13 cellular contexts compared by ENCODE assay signal in genomic region chr2:151775057-151775740, GRCh38. TPM values are rescaled to one million over a fixed set of nuclear protein-coding genes. Genes with fewer than 3 reads are reported as not detected.
DNase-seq lines count a peak whose midpoint lies in the region; ATAC-seq, FAIRE-seq and TF ChIP-seq lines count a peak whose summit lies in the region.
"Had no signal": no experiment of that assay in that cellular context is flagged by ENCODE, and none has a peak within 500 bp of the region (broad histone marks: within the 10 kb centered on the region; RNA-seq: fewer than 3 reads in every experiment).

No MANE protein-coding gene starts in this region.

- H3K27ac Mint-ChIP-seq in activated T-cell treated with anti-CD3 and anti-CD28 coated beads, Interleukin-2, amount 50 U/mL, for 72 hours = no peak overlapping the region
- H3K27ac Mint-ChIP-seq: type B pancreatic cell had no signal

- H4K20me1 ChIP-seq in endothelial cell of umbilical vein (replicated peaks; ENCODE audit: control insufficient read depth, extremely low read depth, insufficient read depth, low read length) = no peaks in the 10 kb centered on the region

- H3K4me1 ChIP-seq in endothelial cell of umbilical vein (ENCODE audit: control insufficient read depth, extremely low read depth, insufficient read depth, low read length) (peaks cover 5% of the 10 kb centered on the region), skeletal muscle satellite cell (ENCODE audit: control insufficient read depth, insufficient read depth, low read length) (peaks cover 21% of the 10 kb centered on the region)

- H3K9ac ChIP-seq in endothelial cell of umbilical vein (replicated peaks; ENCODE audit: extremely low read depth, insufficient read depth, low read length) (no peak overlapping the region), skeletal muscle satellite cell (ENCODE audit: low read depth, low read length) (peak overlapping the region; percentile 63)

- BruUV-seq in endothelial cell of umbilical vein (replicated peaks; lab: Mats Ljungman, UMichigan) = no TSS peak

- H3K9me1 ChIP-seq in endothelial cell of umbilical vein (replicated peaks; ENCODE audit: control insufficient read depth, extremely low read depth, insufficient read depth, low read length) = no peaks in the 10 kb centered on the region

- no peak overlapping the region for H3K4me3 ChIP-seq in endothelial cell of umbilical vein (replicated peaks in 1 of 3; ENCODE audit: insufficient read depth in 1 of 3, low read depth in 1 of 3, low read length in 3 of 3)
- peak overlapping the region; percentile 26 for H3K4me3 ChIP-seq in skeletal muscle satellite cell (ENCODE audit: low read length)
- H3K4me3 ChIP-seq: HAP-1 had no signal

- H3K27me3 ChIP-seq in endothelial cell of umbilical vein (ENCODE audit: control insufficient read depth in 2 of 2, insufficient read depth in 2 of 2, low read length in 2 of 2) (no peaks in the 10 kb centered on the region), skeletal muscle satellite cell (ENCODE audit: control insufficient read depth, insufficient read depth, low read length) (no peaks in the 10 kb centered on the region)

- H3K79me2 ChIP-seq in endothelial cell of umbilical vein (ENCODE audit: control insufficient read depth, insufficient read depth, low read length) = no peaks in the 10 kb centered on the region

- TF ChIP-seq POLR2A in endothelial cell of umbilical vein (IDR thresholded peaks at IDR 0.05; ENCODE audit: low read depth, low read length) = no peak

- POLR2A ChIA-PET in endothelial cell of umbilical vein (lab: Charles Lee) = no interaction called here

- peak overlapping the region; percentile 11 for H3K27ac ChIP-seq in endothelial cell of umbilical vein (ENCODE audit: insufficient read depth, low read depth, low read length)

- dilution Hi-C loops in endothelial cell of umbilical vein (cut with MboI; ENCODE audit: extremely low pct_ligation_motif_present, low sequenced_read_pairs) = no loop called here

- no peak overlapping the region for H3K4me3 Mint-ChIP-seq in activated T-cell treated with anti-CD3 and anti-CD28 coated beads, Interleukin-2, amount 50 U/mL, for 72 hours
- H3K4me3 Mint-ChIP-seq: type B pancreatic cell had no signal

- no peak overlapping the region for H2AFZ ChIP-seq in endothelial cell of umbilical vein (ENCODE audit: low read depth, low read length)

- CTCF ChIA-PET in endothelial cell of umbilical vein (lab: Charles Lee) = no interaction called here

- H3K9me3 Mint-ChIP-seq in activated T-cell treated with anti-CD3 and anti-CD28 coated beads, Interleukin-2, amount 50 U/mL, for 72 hours = peaks cover 2% of the 10 kb centered on the region in 2 donors
- H3K9me3 Mint-ChIP-seq: type B pancreatic cell had no signal

- peak overlapping the region; percentile 47 for H3K4me2 ChIP-seq in endothelial cell of umbilical vein (ENCODE audit: insufficient read depth, low read length)
- H3K4me2 ChIP-seq in skeletal muscle satellite cell (ENCODE audit: low read length) = peak overlapping the region; percentile 65

- DNase-seq in NCI-H226 (peak; percentile 15), endothelial cell of umbilical vein (ENCODE audit: low read depth, low spot score) (no peak), SKM-1 (lab: John Stamatoyannopoulos, UW; ENCODE audit: unreplicated experiment) (no peak), dedifferentiated amniotic fluid mesenchymal stem cell (ENCODE audit: extremely low spot score) (no peak)
- no peak for DNase-seq in activated T-cell treated with anti-CD3 and anti-CD28 coated beads, Interleukin-2, amount 50 U/mL, for 72 hours
- DNase-seq: DMS 273 treated with DMSO at 0.1 percent for 48 hours, NCI-H1694 had no signal

- no peak for FAIRE-seq in endothelial cell of umbilical vein (lab: Jason Lieb, UNC)

- intact Hi-C loops in endothelial cell of umbilical vein (cut with micrococcal nuclease) = no loop called here

- no peaks in the 10 kb centered on the region for H3K27me3 Mint-ChIP-seq in activated T-cell treated with anti-CD3 and anti-CD28 coated beads, Interleukin-2, amount 50 U/mL, for 72 hours (ENCODE audit: low read depth)
- H3K27me3 Mint-ChIP-seq: type B pancreatic cell had no signal

- TF ChIP-seq CTCF in endothelial cell of umbilical vein (IDR thresholded peaks at IDR 0.05; ENCODE audit: extremely low read depth in 1 of 2, insufficient read depth in 1 of 2, low read depth in 1 of 2, low read length in 2 of 2) = no peak

- H3K36me3 Mint-ChIP-seq in activated T-cell treated with anti-CD3 and anti-CD28 coated beads, Interleukin-2, amount 50 U/mL, for 72 hours (ENCODE audit: insufficient read depth in 2 of 2) = peaks cover 4 to 16% of the 10 kb centered on the region in 2 donors

- H3K4me1 Mint-ChIP-seq in activated T-cell treated with anti-CD3 and anti-CD28 coated beads, Interleukin-2, amount 50 U/mL, for 72 hours (ENCODE audit: low read depth) = peaks cover 7% of the 10 kb centered on the region

- H3K9me3 ChIP-seq in endothelial cell of umbilical vein (replicated peaks; ENCODE audit: control insufficient read depth, insufficient read depth, low read length) = no peaks in the 10 kb centered on the region
- no peaks in the 10 kb centered on the region for H3K9me3 ChIP-seq in skeletal muscle satellite cell (replicated peaks; ENCODE audit: low read length)
- H3K9me3 ChIP-seq: HAP-1 had no signal

- peaks cover 0 to 4% of the 10 kb centered on the region in 2 experiments for H3K36me3 ChIP-seq in endothelial cell of umbilical vein (ENCODE audit: control insufficient read depth in 2 of 2, extremely low read depth in 1 of 2, insufficient read depth in 2 of 2, low read length in 2 of 2)
- H3K36me3 ChIP-seq in skeletal muscle satellite cell (ENCODE audit: insufficient read depth, low read length) = peaks cover 12% of the 10 kb centered on the region

- peak; percentile 43 for ATAC-seq in GM19397 (IDR thresholded peaks at IDR 0.05; ENCODE audit: unreplicated experiment)
- ATAC-seq in GM21786 (IDR thresholded peaks at IDR 0.05; ENCODE audit: unreplicated experiment) = no peak
- no peak for ATAC-seq in activated T-cell treated with anti-CD3 and anti-CD28 coated beads, Interleukin-2, amount 50 U/mL, for 72 hours (replicated peaks in 1 of 2)
- ATAC-seq: Panc1 had no signal

TF ChIP-seq in endothelial cell of umbilical vein, 7 proteins besides CTCF, POLR2A, EP300 and RAD21:
- TF ChIP-seq MAX (IDR thresholded peaks at IDR 0.05; ENCODE audit: insufficient read depth, insufficient read length) (no peak), EZH2 (IDR thresholded peaks at IDR 0.05; ENCODE audit: borderline replicate concordance, low read depth, low read length, severe bottlenecking) (no peak), FOS (IDR thresholded peaks at IDR 0.05; ENCODE audit: borderline replicate concordance, insufficient read depth, low read length) (no peak), POLR2AphosphoS5 (IDR thresholded peaks at IDR 0.05; ENCODE audit: insufficient read depth, low read depth, low read length) (no peak), JUN (IDR thresholded peaks at IDR 0.05; ENCODE audit: borderline replicate concordance, insufficient read depth, insufficient read length, low read depth) (no peak), GATA2 (IDR thresholded peaks at IDR 0.05; ENCODE audit: insufficient read depth, insufficient read length, low read depth, low read length) (no peak), MYC (IDR thresholded peaks at IDR 0.05; ENCODE audit: low read depth, low read length) (no peak)
TF ChIP-seq in endothelial cell of umbilical vein: peak in this region for 0.

RNA-seq across cellular contexts. Expression of gene NEB, which starts 40.9 kb away (rescaled TPM):
- total RNA-seq in endothelial cell of umbilical vein = 1.8 and 3.6 TPM in 2 replicates
- 0.84 and 0.94 TPM in 2 replicates for polyA plus RNA-seq in endothelial cell of umbilical vein
- 0.90 TPM in 2 replicates for polyA plus RNA-seq in endothelial cell of umbilical vein (2011; cell fraction: cytosol; rRNA removed)
- 5.4 and 5.6 TPM in 2 replicates for polyA plus RNA-seq in endothelial cell of umbilical vein (2011; cell fraction: nucleus; rRNA removed)
- polyA plus RNA-seq in endothelial cell of umbilical vein (2012) = 1.6 and 2.3 TPM in 2 replicates
- 2.5 and 3.0 TPM in 2 replicates for polyA minus RNA-seq in endothelial cell of umbilical vein
- polyA minus RNA-seq in endothelial cell of umbilical vein (2011; cell fraction: cytosol; rRNA and poly(A)+ RNA removed) = not detected
- 7.2 and 7.5 TPM in 2 replicates for polyA minus RNA-seq in endothelial cell of umbilical vein (2011; cell fraction: nucleus; rRNA and poly(A)+ RNA removed)
- 1.0 and 9.8 TPM in 2 replicates for total RNA-seq in skeletal muscle satellite cell (2012; rRNA removed)
- 1 to 10 TPM; 1.1 to 1.2 TPM for total RNA-seq in activated T-cell treated with anti-CD3 and anti-CD28 coated beads, Interleukin-2, amount 50 U/mL, for 72 hours

RNA-seq across cellular contexts. Expression of gene ARL5A, which starts 53.0 kb away (rescaled TPM):
- total RNA-seq in endothelial cell of umbilical vein = 73.2 and 77.5 TPM in 2 replicates
- polyA plus RNA-seq in endothelial cell of umbilical vein = 18.0 and 25.8 TPM in 2 replicates
- polyA plus RNA-seq in endothelial cell of umbilical vein (2011; cell fraction: cytosol; rRNA removed) = 32.8 and 41.4 TPM in 2 replicates
- 27.4 and 29.4 TPM in 2 replicates for polyA plus RNA-seq in endothelial cell of umbilical vein (2011; cell fraction: nucleus; rRNA removed)
- 38.7 and 49.2 TPM in 2 replicates for polyA plus RNA-seq in endothelial cell of umbilical vein (2012)
- polyA minus RNA-seq in endothelial cell of umbilical vein = 52.0 and 64.5 TPM in 2 replicates
- polyA minus RNA-seq in endothelial cell of umbilical vein (2011; cell fraction: cytosol; rRNA and poly(A)+ RNA removed) = 11.6 TPM
- polyA minus RNA-seq in endothelial cell of umbilical vein (2011; cell fraction: nucleus; rRNA and poly(A)+ RNA removed) = 52.4 and 67.5 TPM in 2 replicates
- total RNA-seq in skeletal muscle satellite cell (2012; rRNA removed) = 64.4 and 68.8 TPM in 2 replicates
- 10 to 100 TPM; 38.4 to 46.3 TPM for total RNA-seq in activated T-cell treated with anti-CD3 and anti-CD28 coated beads, Interleukin-2, amount 50 U/mL, for 72 hours
